1 cellular context compared by ENCODE assay signal in the genomic region with DNA sequence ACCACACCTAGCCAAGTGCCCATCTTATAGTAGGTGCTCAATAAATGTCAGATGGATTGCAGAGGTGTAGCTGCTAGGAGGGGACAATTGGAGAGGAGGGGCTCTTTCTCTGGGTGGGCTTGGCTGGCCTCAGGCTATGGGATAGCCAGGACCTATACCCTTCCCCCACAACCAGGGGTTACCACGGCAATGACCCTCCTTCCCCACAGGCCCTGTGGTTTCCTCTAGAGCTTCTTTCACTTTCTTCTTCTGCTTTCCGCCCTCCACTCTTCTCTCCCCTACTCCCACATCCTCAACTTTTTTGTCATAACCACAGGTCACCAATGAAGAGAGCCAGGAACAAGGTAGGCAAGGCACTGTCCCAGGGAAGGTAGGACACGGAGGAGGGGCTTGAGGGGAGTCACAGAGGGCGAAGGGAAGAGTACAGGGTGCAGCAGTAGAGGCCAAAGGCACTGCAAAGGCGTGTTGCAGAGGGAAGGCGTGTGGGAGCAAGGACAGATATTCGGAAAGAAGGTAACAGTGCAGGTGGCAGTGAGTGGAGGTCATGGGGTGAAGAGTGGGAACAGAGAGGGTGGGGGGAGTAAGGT.
TF ChIP-seq lines count a peak whose summit lies in the region.

No MANE protein-coding gene starts in this region.

TF ChIP-seq in GM12878, 131 proteins besides CTCF, POLR2A, EP300 and RAD21 (continued from another document):
- TF ChIP-seq, protein P1, sequence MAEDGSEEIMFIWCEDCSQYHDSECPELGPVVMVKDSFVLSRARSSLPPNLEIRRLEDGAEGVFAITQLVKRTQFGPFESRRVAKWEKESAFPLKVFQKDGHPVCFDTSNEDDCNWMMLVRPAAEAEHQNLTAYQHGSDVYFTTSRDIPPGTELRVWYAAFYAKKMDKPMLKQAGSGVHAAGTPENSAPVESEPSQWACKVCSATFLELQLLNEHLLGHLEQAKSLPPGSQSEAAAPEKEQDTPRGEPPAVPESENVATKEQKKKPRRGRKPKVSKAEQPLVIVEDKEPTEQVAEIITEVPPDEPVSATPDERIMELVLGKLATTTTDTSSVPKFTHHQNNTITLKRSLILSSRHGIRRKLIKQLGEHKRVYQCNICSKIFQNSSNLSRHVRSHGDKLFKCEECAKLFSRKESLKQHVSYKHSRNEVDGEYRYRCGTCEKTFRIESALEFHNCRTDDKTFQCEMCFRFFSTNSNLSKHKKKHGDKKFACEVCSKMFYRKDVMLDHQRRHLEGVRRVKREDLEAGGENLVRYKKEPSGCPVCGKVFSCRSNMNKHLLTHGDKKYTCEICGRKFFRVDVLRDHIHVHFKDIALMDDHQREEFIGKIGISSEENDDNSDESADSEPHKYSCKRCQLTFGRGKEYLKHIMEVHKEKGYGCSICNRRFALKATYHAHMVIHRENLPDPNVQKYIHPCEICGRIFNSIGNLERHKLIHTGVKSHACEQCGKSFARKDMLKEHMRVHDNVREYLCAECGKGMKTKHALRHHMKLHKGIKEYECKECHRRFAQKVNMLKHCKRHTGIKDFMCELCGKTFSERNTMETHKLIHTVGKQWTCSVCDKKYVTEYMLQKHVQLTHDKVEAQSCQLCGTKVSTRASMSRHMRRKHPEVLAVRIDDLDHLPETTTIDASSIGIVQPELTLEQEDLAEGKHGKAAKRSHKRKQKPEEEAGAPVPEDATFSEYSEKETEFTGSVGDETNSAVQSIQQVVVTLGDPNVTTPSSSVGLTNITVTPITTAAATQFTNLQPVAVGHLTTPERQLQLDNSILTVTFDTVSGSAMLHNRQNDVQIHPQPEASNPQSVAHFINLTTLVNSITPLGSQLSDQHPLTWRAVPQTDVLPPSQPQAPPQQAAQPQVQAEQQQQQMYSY (CRISPR knock-in tag; IDR thresholded peaks at IDR 0.05): no peak
- TF ChIP-seq SMARCA5 (IDR thresholded peaks at IDR 0.05) (0 out of 2 replicates have a peak, but pooled peaks have one; percentile 50), MEF2A (IDR thresholded peaks at IDR 0.05; ENCODE audit: insufficient read depth, low read depth, low read length) (peak; percentile 60; the same call in 1 of the 2 replicates), IKZF1 (conservative IDR thresholded peaks at IDR 0.05) (peak; percentile 93), NFXL1 (IDR thresholded peaks at IDR 0.05; ENCODE audit: borderline replicate concordance) (no peak), ETV6 (conservative IDR thresholded peaks at IDR 0.05 in 1 of 2, IDR thresholded peaks at IDR 0.05 in 1 of 2; ENCODE audit: borderline replicate concordance in 1 of 2, low read depth in 1 of 2) (peak in 1 of 2 experiments; percentile 75; a peak in 2 of 4 replicates), FOXK2 (IDR thresholded peaks at IDR 0.05) (no peak), NR2C1 (IDR thresholded peaks at IDR 0.05) (peak; percentile 61), CBX5 (IDR thresholded peaks at IDR 0.05; ENCODE audit: low read depth) (no peak), PML (IDR thresholded peaks at IDR 0.05; ENCODE audit: low read length) (no peak), EGR1 (IDR thresholded peaks at IDR 0.05; ENCODE audit: borderline replicate concordance in 1 of 2, low read depth in 2 of 2, low read length in 2 of 2) (peak in 1 of 2 experiments; percentile 47; a peak in 1 of 3 replicates)
- TF ChIP-seq, protein P2, sequence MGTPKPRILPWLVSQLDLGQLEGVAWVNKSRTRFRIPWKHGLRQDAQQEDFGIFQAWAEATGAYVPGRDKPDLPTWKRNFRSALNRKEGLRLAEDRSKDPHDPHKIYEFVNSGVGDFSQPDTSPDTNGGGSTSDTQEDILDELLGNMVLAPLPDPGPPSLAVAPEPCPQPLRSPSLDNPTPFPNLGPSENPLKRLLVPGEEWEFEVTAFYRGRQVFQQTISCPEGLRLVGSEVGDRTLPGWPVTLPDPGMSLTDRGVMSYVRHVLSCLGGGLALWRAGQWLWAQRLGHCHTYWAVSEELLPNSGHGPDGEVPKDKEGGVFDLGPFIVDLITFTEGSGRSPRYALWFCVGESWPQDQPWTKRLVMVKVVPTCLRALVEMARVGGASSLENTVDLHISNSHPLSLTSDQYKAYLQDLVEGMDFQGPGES (IDR thresholded peaks at IDR 0.05): no peak
- TF ChIP-seq, protein P3, sequence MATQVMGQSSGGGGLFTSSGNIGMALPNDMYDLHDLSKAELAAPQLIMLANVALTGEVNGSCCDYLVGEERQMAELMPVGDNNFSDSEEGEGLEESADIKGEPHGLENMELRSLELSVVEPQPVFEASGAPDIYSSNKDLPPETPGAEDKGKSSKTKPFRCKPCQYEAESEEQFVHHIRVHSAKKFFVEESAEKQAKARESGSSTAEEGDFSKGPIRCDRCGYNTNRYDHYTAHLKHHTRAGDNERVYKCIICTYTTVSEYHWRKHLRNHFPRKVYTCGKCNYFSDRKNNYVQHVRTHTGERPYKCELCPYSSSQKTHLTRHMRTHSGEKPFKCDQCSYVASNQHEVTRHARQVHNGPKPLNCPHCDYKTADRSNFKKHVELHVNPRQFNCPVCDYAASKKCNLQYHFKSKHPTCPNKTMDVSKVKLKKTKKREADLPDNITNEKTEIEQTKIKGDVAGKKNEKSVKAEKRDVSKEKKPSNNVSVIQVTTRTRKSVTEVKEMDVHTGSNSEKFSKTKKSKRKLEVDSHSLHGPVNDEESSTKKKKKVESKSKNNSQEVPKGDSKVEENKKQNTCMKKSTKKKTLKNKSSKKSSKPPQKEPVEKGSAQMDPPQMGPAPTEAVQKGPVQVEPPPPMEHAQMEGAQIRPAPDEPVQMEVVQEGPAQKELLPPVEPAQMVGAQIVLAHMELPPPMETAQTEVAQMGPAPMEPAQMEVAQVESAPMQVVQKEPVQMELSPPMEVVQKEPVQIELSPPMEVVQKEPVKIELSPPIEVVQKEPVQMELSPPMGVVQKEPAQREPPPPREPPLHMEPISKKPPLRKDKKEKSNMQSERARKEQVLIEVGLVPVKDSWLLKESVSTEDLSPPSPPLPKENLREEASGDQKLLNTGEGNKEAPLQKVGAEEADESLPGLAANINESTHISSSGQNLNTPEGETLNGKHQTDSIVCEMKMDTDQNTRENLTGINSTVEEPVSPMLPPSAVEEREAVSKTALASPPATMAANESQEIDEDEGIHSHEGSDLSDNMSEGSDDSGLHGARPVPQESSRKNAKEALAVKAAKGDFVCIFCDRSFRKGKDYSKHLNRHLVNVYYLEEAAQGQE (IDR thresholded peaks at IDR 0.05; ENCODE audit: low read depth, low read length): no peak
TF ChIP-seq in GM12878: peak in this region for 36.
